8 cellular contexts compared by ENCODE assay signal in genomic region chr13:112587359-112587766, GRCh38. TPM values are rescaled to one million over a fixed set of nuclear protein-coding genes. Genes with fewer than 3 reads are reported as not detected.
A peak's percentile ranks its signal among the peaks of the same experiment; 100 is the strongest.
DNase-seq lines count a peak whose midpoint lies in the region; TF ChIP-seq lines count a peak whose summit lies in the region.

No MANE protein-coding gene starts in this region.

- DNase-seq in GOT3 (lab: John Stamatoyannopoulos, UW), result peak; percentile 69
- no peak for DNase-seq in LNCaP clone FGC (ENCODE audit: low read depth)
- peak; percentile 91 to 95 (median 92) for DNase-seq in adrenal gland
- peak; percentile 85 for DNase-seq in left ventricle myocardium inferior
- peak; percentile 63 for DNase-seq in prostate gland (ENCODE audit: low spot score)

- peak overlapping the region; percentile 98 for H3K9ac ChIP-seq in SU-DHL-6 (ENCODE audit: low read length)

- H3K36me3 ChIP-seq in SU-DHL-6 (ENCODE audit: low read length) (no peaks in the 10 kb centered on the region), adrenal gland (replicated peaks in 1 of 2) (no peaks in the 10 kb centered on the region), left ventricle myocardium inferior (no peaks in the 10 kb centered on the region), prostate gland (no peaks in the 10 kb centered on the region), urinary bladder (ENCODE audit: insufficient read depth) (no peaks in the 10 kb centered on the region)

- no peaks in the 10 kb centered on the region for H3K9me3 ChIP-seq in SU-DHL-6 (ENCODE audit: insufficient read depth, low read length)
- no peaks in the 10 kb centered on the region for H3K9me3 ChIP-seq in adrenal gland (replicated peaks in 1 of 3)
- H3K9me3 ChIP-seq in left ventricle myocardium inferior (replicated peaks), result no peaks in the 10 kb centered on the region
- no peaks in the 10 kb centered on the region for H3K9me3 ChIP-seq in prostate gland

- H3K79me2 ChIP-seq in SU-DHL-6 (ENCODE audit: insufficient read depth, low read length), result peaks cover 56% of the 10 kb centered on the region

- peak; percentile 19 to 61 for TF ChIP-seq POLR2A in adrenal gland (IDR thresholded peaks at IDR 0.05)
- TF ChIP-seq POLR2A in prostate gland (IDR thresholded peaks at IDR 0.05), result no peak

- H3K4me1 ChIP-seq in adrenal gland (replicated peaks in 1 of 2) (peaks cover 12 to 31% of the 10 kb centered on the region in 2 donors), left ventricle myocardium inferior (peaks cover 40% of the 10 kb centered on the region), prostate gland (replicated peaks) (peaks cover 9% of the 10 kb centered on the region), urinary bladder (ENCODE audit: insufficient read depth) (no peaks in the 10 kb centered on the region)

- peak; percentile 33 for TF ChIP-seq CTCF in LNCaP clone FGC (IDR thresholded peaks at IDR 0.05; ENCODE audit: control insufficient read depth, extremely low read depth, insufficient read depth)
- TF ChIP-seq CTCF in SU-DHL-6 (IDR thresholded peaks at IDR 0.05; ENCODE audit: insufficient read depth, low read length, poor library complexity, severe bottlenecking), result no peak
- TF ChIP-seq CTCF in adrenal gland (IDR thresholded peaks at IDR 0.05), result no peak
- no peak for TF ChIP-seq CTCF in left ventricle myocardium inferior (IDR thresholded peaks at IDR 0.05; ENCODE audit: borderline replicate concordance)
- TF ChIP-seq CTCF in prostate gland (IDR thresholded peaks at IDR 0.05), result no peak

- 0 to 1% (median 0%) methylated on average over 13 to 38 of the region's 38 CpGs for WGBS in adrenal gland, 4 donors
- WGBS in prostate gland, result 0% methylated on average over 13 of the region's 38 CpGs
- WGBS in urinary bladder, result 1% methylated on average over 38 of the region's 38 CpGs

- no peaks in the 10 kb centered on the region; the same call in 1 of the 2 replicates for H3F3A ChIP-seq in SU-DHL-6 (ENCODE audit: insufficient read depth)

- H3K27ac ChIP-seq in SU-DHL-6 (ENCODE audit: low read depth, low read length) (peak overlapping the region; percentile 85), adrenal gland (peak overlapping the region; percentile 84 to 98 (median 95)), left ventricle myocardium inferior (replicated peaks) (peak overlapping the region; percentile 97), prostate gland (peak overlapping the region; percentile 83 to 91), urinary bladder (ENCODE audit: low read depth) (peak overlapping the region; percentile 69)

- H3K27me3 ChIP-seq in SU-DHL-6 (ENCODE audit: low read length) (no peaks in the 10 kb centered on the region), adrenal gland (no peaks in the 10 kb centered on the region), left ventricle myocardium inferior (ENCODE audit: low read depth) (no peaks in the 10 kb centered on the region), prostate gland (replicated peaks; ENCODE audit: insufficient read depth) (no peaks in the 10 kb centered on the region)

- intact Hi-C loops in adrenal gland (cut with DNase I) (no loop called here), left ventricle myocardium inferior (cut with micrococcal nuclease) (no loop called here), prostate gland (cut with DNase I) (no loop called here)

- no peaks in the 10 kb centered on the region for H3K9me2 ChIP-seq in SU-DHL-6 (replicated peaks; ENCODE audit: insufficient read depth, low read length)

- no peaks in the 10 kb centered on the region for H4K20me1 ChIP-seq in SU-DHL-6 (ENCODE audit: low read depth, low read length)

- peak overlapping the region; percentile 94 for H2AFZ ChIP-seq in SU-DHL-6 (ENCODE audit: low read depth, low read length, severe bottlenecking)

- H3K4me3 ChIP-seq in GM08714 (ENCODE audit: low read length) (peak overlapping the region; percentile 89), LNCaP clone FGC (ENCODE audit: low read depth, low read length) (peak overlapping the region; percentile 78), SU-DHL-6 (ENCODE audit: insufficient read depth, low read length, poor library complexity, severe bottlenecking) (peak overlapping the region; percentile 91), adrenal gland (peak overlapping the region; percentile 20 to 91 (median 51)), left ventricle myocardium inferior (peak overlapping the region; percentile 99), prostate gland (peak overlapping the region; percentile 95 to 96), urinary bladder (ENCODE audit: low read depth, low read length) (peak overlapping the region; percentile 82)

- peak overlapping the region; percentile 69 for H3K4me2 ChIP-seq in SU-DHL-6 (ENCODE audit: low read depth, low read length, poor library complexity, severe bottlenecking)

RNA-seq across cellular contexts. Expression of gene TUBGCP3, which starts 0.6 kb away (rescaled TPM):
- total RNA-seq in adrenal gland (10 to 100 TPM; 17.2 to 34.0 (median 25.3) TPM), left ventricle myocardium inferior (16.7 TPM), prostate gland (10 to 100 TPM; 19.7 to 37.5 TPM), urinary bladder (34.0 TPM)
- polyA plus RNA-seq in adrenal gland (10 to 100 TPM; 12.2 to 15.6 (median 13.2) TPM), urinary bladder (23.4 TPM)
